8 cellular contexts compared by ENCODE assay signal in the genomic region with DNA sequence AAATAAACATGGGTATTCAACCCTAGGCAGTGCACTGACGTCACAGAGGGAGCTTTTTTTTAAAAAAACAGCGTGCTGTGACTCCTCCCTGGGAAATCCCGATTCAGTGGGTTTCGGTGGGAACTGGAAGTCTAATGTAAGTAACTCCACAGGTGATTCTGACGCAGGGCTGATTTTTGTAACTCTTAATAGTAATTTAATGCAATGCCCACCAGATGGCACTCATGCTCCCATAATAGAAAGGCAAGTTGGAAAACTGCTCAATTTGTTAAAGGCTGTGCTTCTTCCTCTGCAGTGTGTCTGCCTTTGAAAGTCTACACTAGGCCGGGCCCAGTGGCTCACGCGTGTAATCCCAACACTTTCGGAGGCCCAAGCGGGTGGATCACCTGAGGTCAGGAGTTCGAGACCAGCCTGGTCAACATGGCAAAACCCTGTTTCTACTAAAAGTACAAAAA. TPM values are rescaled to one million over a fixed set of nuclear protein-coding genes. Genes with fewer than 3 reads are reported as not detected.
DNase-seq lines count a peak whose midpoint lies in the region; ATAC-seq and TF ChIP-seq lines count a peak whose summit lies in the region.

No MANE protein-coding gene starts in this region.

- peaks cover 3% of the 10 kb centered on the region for H3K9me3 Mint-ChIP-seq in activated CD4-positive, alpha-beta memory T cell treated with anti-CD3 and anti-CD28 coated beads for 36 hours

- TF ChIP-seq CTCF in BJ (IDR thresholded peaks at IDR 0.05; ENCODE audit: insufficient read depth, low read depth, low read length), result peak; percentile 57

- no peaks in the 10 kb centered on the region for H3K9me3 ChIP-seq in effector memory CD4-positive, alpha-beta T cell (ENCODE audit: control insufficient read depth, low read length)

- no CpG with 5 or more reads among the region's 11 CpGs for WGBS in mesendoderm (ENCODE audit: extremely low coverage, insufficient coverage, low lambda C conversion rate)

- H3K27me3 ChIP-seq in BJ (ENCODE audit: control insufficient read depth, insufficient read depth, low read length), result no peaks in the 10 kb centered on the region
- no peaks in the 10 kb centered on the region for H3K27me3 ChIP-seq in effector memory CD4-positive, alpha-beta T cell (replicated peaks; ENCODE audit: control insufficient read depth, insufficient read depth, low read length, poor library complexity, severe bottlenecking)
- H3K27me3 ChIP-seq in mesendoderm (ENCODE audit: insufficient read depth, low read length, poor library complexity), result no peaks in the 10 kb centered on the region

- H3K4me3 Mint-ChIP-seq in activated CD4-positive, alpha-beta memory T cell treated with anti-CD3 and anti-CD28 coated beads for 36 hours, result no peak overlapping the region

- no peak overlapping the region for H4K5ac ChIP-seq in mesendoderm (ENCODE audit: low read length)

- no peaks in the 10 kb centered on the region for H3K79me1 ChIP-seq in mesendoderm (ENCODE audit: low read length)

- H3K4me1 Mint-ChIP-seq in activated CD4-positive, alpha-beta memory T cell treated with anti-CD3 and anti-CD28 coated beads for 36 hours (ENCODE audit: low read depth), result no peaks in the 10 kb centered on the region

- peak; percentile 65 for ATAC-seq in GM18873 (IDR thresholded peaks at IDR 0.05; ENCODE audit: low FRiP score, unreplicated experiment)
- peak; percentile 63 for ATAC-seq in HG03196 (IDR thresholded peaks at IDR 0.05; ENCODE audit: unreplicated experiment)

- no peak overlapping the region for H2AK5ac ChIP-seq in mesendoderm (ENCODE audit: low read length)

- DNase-seq in BJ (ENCODE audit: low read depth) (no peak), NCI-H526 treated with DMSO at 0.1 percent for 48 hours (lab: John Stamatoyannopoulos, UW) (peak; percentile 41), mesendoderm (peak; percentile 87)
- peak; percentile 61 for DNase-seq in activated CD4-positive, alpha-beta memory T cell treated with anti-CD3 and anti-CD28 coated beads for 36 hours
- DNase-seq in effector memory CD4-positive, alpha-beta T cell, result peak in 2 of 3 donors; percentile 14 to 52
- DNase-seq in stimulated activated CD8-positive, alpha-beta memory T cell treated with anti-CD3 and anti-CD28 coated beads, Interleukin-7, amount 100 ng/mL, for 1 hour (ENCODE audit: low read depth in 2 of 2), result peak; percentile 8 to 22

- no peak overlapping the region for H3K4me3 ChIP-seq in BJ (ENCODE audit: low read depth, low read length)
- no peak overlapping the region for H3K4me3 ChIP-seq in effector memory CD4-positive, alpha-beta T cell (ENCODE audit: insufficient read depth, low read depth, low read length, poor library complexity, severe bottlenecking)
- H3K4me3 ChIP-seq in mesendoderm (ENCODE audit: low read length), result no peak overlapping the region

- H2BK5ac ChIP-seq in mesendoderm (ENCODE audit: low read length), result no peak overlapping the region

- no peak overlapping the region for H3K27ac ChIP-seq in effector memory CD4-positive, alpha-beta T cell (ENCODE audit: insufficient read depth, low read length, poor library complexity, severe bottlenecking)
- no peak overlapping the region for H3K27ac ChIP-seq in mesendoderm (ENCODE audit: low read depth, low read length)

- no peak overlapping the region for H3K18ac ChIP-seq in mesendoderm (ENCODE audit: low read length)

- no peak overlapping the region for H3K56ac ChIP-seq in mesendoderm (ENCODE audit: low read length)

- H3K23ac ChIP-seq in mesendoderm (ENCODE audit: low read length), result no peak overlapping the region

- no peak overlapping the region for H3K4ac ChIP-seq in mesendoderm (ENCODE audit: low read depth, low read length)

- H2BK15ac ChIP-seq in mesendoderm (replicated peaks; ENCODE audit: low read depth), result no peak overlapping the region

- no peak overlapping the region for H4K8ac ChIP-seq in mesendoderm (ENCODE audit: low read depth, low read length)

- no peaks in the 10 kb centered on the region for H3K4me1 ChIP-seq in effector memory CD4-positive, alpha-beta T cell (ENCODE audit: control insufficient read depth, insufficient read depth, low read length, poor library complexity, severe bottlenecking)
- H3K4me1 ChIP-seq in mesendoderm (ENCODE audit: control insufficient read depth, low read depth, low read length), result no peaks in the 10 kb centered on the region

- peaks cover 5% of the 10 kb centered on the region for H3K36me3 Mint-ChIP-seq in activated CD4-positive, alpha-beta memory T cell treated with anti-CD3 and anti-CD28 coated beads for 36 hours

- intact Hi-C loops in activated CD4-positive, alpha-beta memory T cell treated with anti-CD3 and anti-CD28 coated beads for 36 hours (cut with micrococcal nuclease), result loop anchor here (1.0 to 5.0 kb wide), 2 partner anchors 429 to 604 kb away; no protein-coding TSS in a partner anchor

- H3K79me2 ChIP-seq in mesendoderm (ENCODE audit: control insufficient read depth, insufficient read depth, low read length), result no peaks in the 10 kb centered on the region

- H3K27me3 Mint-ChIP-seq in activated CD4-positive, alpha-beta memory T cell treated with anti-CD3 and anti-CD28 coated beads for 36 hours, result no peaks in the 10 kb centered on the region

- H2BK120ac ChIP-seq in mesendoderm (ENCODE audit: low read depth, low read length), result no peak overlapping the region

- no peak overlapping the region for H3K27ac Mint-ChIP-seq in activated CD4-positive, alpha-beta memory T cell treated with anti-CD3 and anti-CD28 coated beads for 36 hours

- no peak overlapping the region for H3K4me2 ChIP-seq in mesendoderm (ENCODE audit: low read length)

- CTCF ChIA-PET in BJ (lab: Yijun Ruan, JAX), result interaction anchor here (0.6 to 3.7 kb wide), 21 partner anchors 8 to 957 kb away, joined by 3 to 30 read pairs (median 4); a partner anchor contains a TSS
- CTCF ChIA-PET in activated CD4-positive, alpha-beta memory T cell treated with anti-CD3 and anti-CD28 coated beads for 36 hours (lab: Charles Lee), result interaction anchor here (0.7 to 2.7 kb wide), 13 partner anchors 9 to 601 kb away, joined by 3 to 13 read pairs (median 4); a partner anchor contains a TSS

- H3K36me3 ChIP-seq in BJ (ENCODE audit: control insufficient read depth, insufficient read depth, low read length), result no peaks in the 10 kb centered on the region
- no peaks in the 10 kb centered on the region for H3K36me3 ChIP-seq in effector memory CD4-positive, alpha-beta T cell (ENCODE audit: control insufficient read depth, insufficient read depth, low read length)
- no peaks in the 10 kb centered on the region for H3K36me3 ChIP-seq in mesendoderm (ENCODE audit: control insufficient read depth, insufficient read depth, low read length)

- POLR2A ChIA-PET in BJ (lab: Charles Lee), result interaction anchor here (0.6 kb wide), 1 partner anchor 402 kb away, joined by 7 read pairs; no protein-coding TSS in a partner anchor
- POLR2A ChIA-PET in activated CD4-positive, alpha-beta memory T cell treated with anti-CD3 and anti-CD28 coated beads for 36 hours (lab: Charles Lee), result no interaction called here

- no peak overlapping the region for H3K9ac ChIP-seq in mesendoderm (ENCODE audit: low read length)

RNA-seq across cellular contexts. Expression of a gene that starts 10.9 kb away (rescaled TPM):
- 277 and 339 TPM in 2 replicates for polyA plus RNA-seq in BJ (2011; rRNA removed)
- polyA minus RNA-seq in BJ (2011; rRNA and poly(A)+ RNA removed), result 90.5 and 128 TPM in 2 replicates
- total RNA-seq in activated CD4-positive, alpha-beta memory T cell treated with anti-CD3 and anti-CD28 coated beads for 36 hours, result 10 to 100 TPM; 60.6 to 61.9 TPM
- polyA plus RNA-seq in mesendoderm (2013, experiment 1 of 2), result 98.5 TPM
- polyA plus RNA-seq in mesendoderm (2013, experiment 2 of 2), result 104 TPM
